Comparison of ENCODE assay signal across 8 cellular contexts in genomic region chr3:143000525-143000924, GRCh38. TPM values are rescaled to one million over a fixed set of nuclear protein-coding genes. Genes with fewer than 3 reads are reported as not detected.
DNase-seq lines count a peak whose midpoint lies in the region; ATAC-seq and TF ChIP-seq lines count a peak whose summit lies in the region.

No MANE protein-coding gene starts in this region.

- H3K9ac ChIP-seq in parathyroid adenoma: no peak overlapping the region

- H3K79me2 ChIP-seq in parathyroid adenoma: peaks cover 27% of the 10 kb centered on the region

- peaks cover 3% of the 10 kb centered on the region for H3K4me1 ChIP-seq in parathyroid adenoma

- TF ChIP-seq CTCF in fibroblast of the aortic adventitia (IDR thresholded peaks at IDR 0.05; ENCODE audit: insufficient read depth, low read length) (no peak), parathyroid adenoma (IDR thresholded peaks at IDR 0.05) (no peak)

- no peaks in the 10 kb centered on the region for H3K27me3 ChIP-seq in parathyroid adenoma (ENCODE audit: control insufficient read depth, insufficient read depth, low read length)

- H2AFZ ChIP-seq in parathyroid adenoma: peak overlapping the region; percentile 99

- TF ChIP-seq POLR2A in GM18505 (IDR thresholded peaks at IDR 0.05; ENCODE audit: borderline replicate concordance, extremely low read depth, insufficient read depth, insufficient read length): no peak

- H3K4me3 ChIP-seq in fibroblast of the aortic adventitia (ENCODE audit: low read depth, low read length) (peak overlapping the region; percentile 97), parathyroid adenoma (ENCODE audit: low read depth, low read length) (peak overlapping the region; percentile 92)

- peak overlapping the region; percentile 93 for H3K27ac ChIP-seq in parathyroid adenoma

- no peaks in the 10 kb centered on the region for H3K36me3 ChIP-seq in parathyroid adenoma (ENCODE audit: control insufficient read depth, insufficient read depth, low read length)

- ATAC-seq in GM18505 (IDR thresholded peaks at IDR 0.05; ENCODE audit: unreplicated experiment): no peak
- ATAC-seq in GM21528 (IDR thresholded peaks at IDR 0.05; ENCODE audit: low FRiP score, unreplicated experiment): no peak

- peak overlapping the region; percentile 85 for H3K4me2 ChIP-seq in parathyroid adenoma (ENCODE audit: low read length)

- DNase-seq in DMS 273 (lab: John Stamatoyannopoulos, UW; ENCODE audit: unreplicated experiment) (peak; percentile 38), DMS 273 treated with DMSO at 0.1 percent for 48 hours (lab: John Stamatoyannopoulos, UW) (no peak), SW480 (ENCODE audit: low spot score) (peak; percentile 87), fibroblast of the aortic adventitia (ENCODE audit: low read depth) (peak; percentile 48), NCI-H1694 treated with DMSO at 0.1 percent for 48 hours (lab: John Stamatoyannopoulos, UW) (no peak)

- no peaks in the 10 kb centered on the region for H3K9me3 ChIP-seq in parathyroid adenoma (ENCODE audit: control insufficient read depth, low read length)

RNA-seq across cellular contexts. Expression of gene U2SURP, which starts 0.8 kb away (rescaled TPM):
- total RNA-seq in fibroblast of the aortic adventitia (ENCODE audit: low replicate concordance): 99.1 and 128 TPM in 2 replicates

RNA-seq across cellular contexts. Expression of gene PAQR9, which starts 37.1 kb away (rescaled TPM):
- total RNA-seq in fibroblast of the aortic adventitia (ENCODE audit: low replicate concordance): 0.09 TPM in 1 of 2 replicates, not detected in the other

Comparison
In these comparisons a context has a peak if more than half of its experiments do, and no peak if none do; other contexts are left out.
1. DNase-seq: peak in DMS 273 (single experiment), SW480 (single experiment) and fibroblast of the aortic adventitia (single experiment); none in DMS 273 treated with DMSO at 0.1 percent for 48 hours (single experiment) and NCI-H1694 treated with DMSO at 0.1 percent for 48 hours (single experiment).